ENCODE assay signal across 17 cellular contexts in the genomic region with DNA sequence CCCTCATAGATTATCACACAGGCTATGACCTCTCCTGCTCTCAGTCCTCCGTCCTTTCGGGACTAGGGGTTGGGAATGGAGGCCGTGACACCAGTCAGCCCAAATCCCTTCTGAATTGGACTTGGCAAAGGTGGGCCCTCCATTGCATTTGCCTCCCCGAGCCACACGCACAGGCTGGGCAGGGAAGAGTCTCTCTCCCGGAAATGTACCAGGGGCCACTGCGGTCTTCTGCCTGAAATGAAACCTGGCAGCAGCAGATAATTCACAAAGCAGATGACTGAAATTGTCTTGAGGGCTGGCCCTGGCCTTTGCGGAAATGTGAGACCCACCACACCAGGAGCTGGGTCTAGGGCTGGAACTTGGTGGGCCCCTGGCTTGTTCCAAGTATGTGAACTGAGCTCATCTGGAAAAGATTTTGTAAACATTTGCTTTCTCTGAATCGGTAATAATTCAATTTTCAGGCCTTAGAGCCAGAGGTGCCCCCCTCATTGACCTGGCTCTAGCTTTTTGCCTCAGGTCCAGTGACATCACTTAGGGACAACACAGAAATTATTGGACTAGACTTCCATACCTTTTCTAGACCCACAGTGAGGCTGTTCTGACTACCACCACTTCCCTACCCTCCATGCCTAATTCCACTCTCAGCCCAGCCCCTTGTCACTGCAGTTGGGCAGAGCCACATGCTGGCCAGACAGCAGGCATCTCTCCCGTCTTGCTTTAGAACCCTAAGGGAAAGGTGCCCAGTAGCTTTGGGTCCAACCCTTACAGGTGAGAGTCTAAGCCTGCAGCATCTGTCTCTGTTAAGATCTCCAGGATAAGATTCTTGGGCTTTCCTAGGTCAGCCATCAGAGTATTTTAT.
DNase-seq lines count a peak whose midpoint lies in the region; ATAC-seq and TF ChIP-seq lines count a peak whose summit lies in the region.
"Had no signal": no experiment of that assay in that cellular context is flagged by ENCODE, and none has a peak within 500 bp of the region (broad histone marks: within the 10 kb centered on the region; RNA-seq: fewer than 3 reads in every experiment).

No MANE protein-coding gene starts in this region.

- no peaks in the 10 kb centered on the region for H3K27me3 Mint-ChIP-seq in natural killer cell treated with Interleukin-12 subunit alpha and Interleukin-12 subunit beta and Interleukin-15 and Interleukin-18, amount 100 ng/mL, for 72 hours
- H3K27me3 Mint-ChIP-seq in natural killer cell (ENCODE audit: low read depth in 2 of 2): no peaks in the 10 kb centered on the region
- no peaks in the 10 kb centered on the region for H3K27me3 Mint-ChIP-seq in activated CD4-positive, alpha-beta memory T cell treated with anti-CD3 and anti-CD28 coated beads, Interleukin-2, amount 10 ng/mL, durations not matched to agents 7 days and 5 days
- H3K27me3 Mint-ChIP-seq: activated B cell treated with CpG ODN at 0.5 μM for 24 hours had no signal

- no peak for ATAC-seq in natural killer cell treated with Interleukin-12 subunit alpha and Interleukin-12 subunit beta and Interleukin-15 and Interleukin-18, amount 100 ng/mL, for 72 hours
- ATAC-seq in natural killer cell (no peak), HG02970 (IDR thresholded peaks at IDR 0.05; ENCODE audit: low FRiP score, unreplicated experiment) (no peak), GM21360 (IDR thresholded peaks at IDR 0.05; ENCODE audit: unreplicated experiment) (no peak)
- ATAC-seq: gastroesophageal sphincter, Panc1 had no signal

- H3K4me1 ChIP-seq in vagina: peaks cover 13% of the 10 kb centered on the region

- TF ChIP-seq CTCF in natural killer cell (IDR thresholded peaks at IDR 0.05) (no peak), vagina (IDR thresholded peaks at IDR 0.05) (no peak)

- CTCF ChIA-PET in activated CD4-positive, alpha-beta memory T cell treated with anti-CD3 and anti-CD28 coated beads, Interleukin-2, amount 10 ng/mL, durations not matched to agents 7 days and 5 days (lab: Charles Lee): interaction anchor here (0.7 to 3.8 kb wide), 4 partner anchors 9 to 426 kb away, joined by 3 to 122 read pairs (median 45); no protein-coding TSS in a partner anchor

- H3K9me3 Mint-ChIP-seq in natural killer cell treated with Interleukin-12 subunit alpha and Interleukin-12 subunit beta and Interleukin-15 and Interleukin-18, amount 100 ng/mL, for 72 hours: no peaks in the 10 kb centered on the region
- no peaks in the 10 kb centered on the region for H3K9me3 Mint-ChIP-seq in natural killer cell
- no peaks in the 10 kb centered on the region for H3K9me3 Mint-ChIP-seq in activated CD4-positive, alpha-beta memory T cell treated with anti-CD3 and anti-CD28 coated beads, Interleukin-2, amount 10 ng/mL, durations not matched to agents 7 days and 5 days
- H3K9me3 Mint-ChIP-seq: activated B cell treated with CpG ODN at 0.5 μM for 24 hours had no signal

- no peak for DNase-seq in natural killer cell treated with Interleukin-12 subunit alpha and Interleukin-12 subunit beta and Interleukin-15 and Interleukin-18, amount 100 ng/mL, for 72 hours (ENCODE audit: low spot score)
- no peak for DNase-seq in natural killer cell
- peak; percentile 5 for DNase-seq in activated CD4-positive, alpha-beta memory T cell treated with anti-CD3 and anti-CD28 coated beads, Interleukin-2, amount 10 ng/mL, durations not matched to agents 7 days and 5 days
- peak; percentile 32 for DNase-seq in left kidney (ENCODE audit: low read depth, low spot score)
- DNase-seq in vagina (ENCODE audit: extremely low spot score in 2 of 2): peak; percentile 62 to 91
- DNase-seq in NCI-H524 (lab: John Stamatoyannopoulos, UW): no peak
- DNase-seq: activated B cell treated with CpG ODN at 0.5 μM for 24 hours, DMS53, NCI-H1694, NCI-H510A treated with DMSO at 0.1 percent for 48 hours, occipital lobe, small intestine had no signal

- peaks cover 37 to 44% of the 10 kb centered on the region in 2 donors for H3K4me1 Mint-ChIP-seq in natural killer cell treated with Interleukin-12 subunit alpha and Interleukin-12 subunit beta and Interleukin-15 and Interleukin-18, amount 100 ng/mL, for 72 hours (ENCODE audit: low read depth in 2 of 2)
- peaks cover 17 to 38% of the 10 kb centered on the region in 2 donors for H3K4me1 Mint-ChIP-seq in natural killer cell
- H3K4me1 Mint-ChIP-seq in activated CD4-positive, alpha-beta memory T cell treated with anti-CD3 and anti-CD28 coated beads, Interleukin-2, amount 10 ng/mL, durations not matched to agents 7 days and 5 days: peaks cover 31% of the 10 kb centered on the region

- no peak overlapping the region for H3K4me3 ChIP-seq in vagina
- H3K4me3 ChIP-seq: cardiac muscle cell, gastroesophageal sphincter had no signal

- intact Hi-C loops in natural killer cell (cut with micrococcal nuclease) (no loop called here), vagina (cut with DNase I) (loop anchor here (5.0 to 10.0 kb wide), 4 partner anchors 63 to 535 kb away; no protein-coding TSS in a partner anchor)

- H3K27me3 ChIP-seq in vagina: no peaks in the 10 kb centered on the region
- H3K27me3 ChIP-seq: cardiac muscle cell, gastroesophageal sphincter had no signal

- TF ChIP-seq POLR2A in vagina (IDR thresholded peaks at IDR 0.05): no peak

- no peaks in the 10 kb centered on the region for H3K9me3 ChIP-seq in vagina
- H3K9me3 ChIP-seq: gastroesophageal sphincter had no signal

- H3K36me3 Mint-ChIP-seq in natural killer cell treated with Interleukin-12 subunit alpha and Interleukin-12 subunit beta and Interleukin-15 and Interleukin-18, amount 100 ng/mL, for 72 hours: no peaks in the 10 kb centered on the region
- no peaks in the 10 kb centered on the region for H3K36me3 Mint-ChIP-seq in natural killer cell
- peaks cover 4% of the 10 kb centered on the region for H3K36me3 Mint-ChIP-seq in activated CD4-positive, alpha-beta memory T cell treated with anti-CD3 and anti-CD28 coated beads, Interleukin-2, amount 10 ng/mL, durations not matched to agents 7 days and 5 days (ENCODE audit: low read depth)

- no peak overlapping the region for H3K4me3 Mint-ChIP-seq in natural killer cell treated with Interleukin-12 subunit alpha and Interleukin-12 subunit beta and Interleukin-15 and Interleukin-18, amount 100 ng/mL, for 72 hours
- no peak overlapping the region for H3K4me3 Mint-ChIP-seq in natural killer cell
- H3K4me3 Mint-ChIP-seq in activated CD4-positive, alpha-beta memory T cell treated with anti-CD3 and anti-CD28 coated beads, Interleukin-2, amount 10 ng/mL, durations not matched to agents 7 days and 5 days: no peak overlapping the region
- H3K4me3 Mint-ChIP-seq: activated B cell treated with CpG ODN at 0.5 μM for 24 hours had no signal

- POLR2A ChIA-PET in activated CD4-positive, alpha-beta memory T cell treated with anti-CD3 and anti-CD28 coated beads, Interleukin-2, amount 10 ng/mL, durations not matched to agents 7 days and 5 days (lab: Charles Lee): interaction anchor here (1.7 kb wide), 1 partner anchor 72 kb away, joined by 5 read pairs; no protein-coding TSS in a partner anchor

- H3K27ac Mint-ChIP-seq in natural killer cell treated with Interleukin-12 subunit alpha and Interleukin-12 subunit beta and Interleukin-15 and Interleukin-18, amount 100 ng/mL, for 72 hours: peak overlapping the region; percentile 70 to 89
- peak overlapping the region in 1 of 2 donors; percentile 10 for H3K27ac Mint-ChIP-seq in natural killer cell
- H3K27ac Mint-ChIP-seq in activated CD4-positive, alpha-beta memory T cell treated with anti-CD3 and anti-CD28 coated beads, Interleukin-2, amount 10 ng/mL, durations not matched to agents 7 days and 5 days: no peak overlapping the region

- no peaks in the 10 kb centered on the region for H3K36me3 ChIP-seq in vagina
- H3K36me3 ChIP-seq: cardiac muscle cell had no signal

- H3K27ac ChIP-seq in vagina: no peak overlapping the region
- H3K27ac ChIP-seq: cardiac muscle cell had no signal

Comparison
In these comparisons a context has a peak if more than half of its experiments do, and no peak if none do; other contexts are left out.
1. DNase-seq: peak in activated CD4-positive, alpha-beta memory T cell treated with anti-CD3 and anti-CD28 coated beads, Interleukin-2, amount 10 ng/mL, durations not matched to agents 7 days and 5 days (single experiment), left kidney (single experiment) and vagina (2 of 2); none in natural killer cell treated with Interleukin-12 subunit alpha and Interleukin-12 subunit beta and Interleukin-15 and Interleukin-18, amount 100 ng/mL, for 72 hours (single experiment), natural killer cell (single experiment) and NCI-H524 (0 of 2).